In the genomic region with DNA sequence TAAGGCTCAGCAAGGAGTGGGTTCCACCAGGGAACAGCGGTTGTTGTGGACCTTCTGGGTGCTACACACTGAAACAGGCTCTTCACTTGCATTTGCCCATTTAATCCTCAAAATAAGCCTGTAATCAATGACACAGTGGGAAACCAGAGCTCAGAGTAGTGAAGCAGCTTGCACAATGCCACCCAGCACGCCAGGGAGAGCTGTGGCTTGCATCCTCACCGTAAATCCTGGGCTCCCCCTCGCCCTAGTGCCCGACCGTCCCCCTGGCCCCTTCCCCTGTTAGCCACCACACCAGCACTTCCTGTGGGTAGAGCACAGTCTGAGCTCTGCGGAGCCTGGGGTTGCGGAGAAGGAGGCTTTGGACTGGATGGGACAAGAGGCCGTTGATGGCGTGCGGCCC, we compare ENCODE assay signal across 1 cellular context.
TF ChIP-seq lines count a peak whose summit lies in the region.

No MANE protein-coding gene starts in this region.

TF ChIP-seq in GM23338, 12 proteins besides CTCF, POLR2A, EP300 and RAD21 (continued from another document):
- no peak for TF ChIP-seq JUNB (IDR thresholded peaks at IDR 0.05; ENCODE audit: unreplicated experiment)
- TF ChIP-seq, protein P1, sequence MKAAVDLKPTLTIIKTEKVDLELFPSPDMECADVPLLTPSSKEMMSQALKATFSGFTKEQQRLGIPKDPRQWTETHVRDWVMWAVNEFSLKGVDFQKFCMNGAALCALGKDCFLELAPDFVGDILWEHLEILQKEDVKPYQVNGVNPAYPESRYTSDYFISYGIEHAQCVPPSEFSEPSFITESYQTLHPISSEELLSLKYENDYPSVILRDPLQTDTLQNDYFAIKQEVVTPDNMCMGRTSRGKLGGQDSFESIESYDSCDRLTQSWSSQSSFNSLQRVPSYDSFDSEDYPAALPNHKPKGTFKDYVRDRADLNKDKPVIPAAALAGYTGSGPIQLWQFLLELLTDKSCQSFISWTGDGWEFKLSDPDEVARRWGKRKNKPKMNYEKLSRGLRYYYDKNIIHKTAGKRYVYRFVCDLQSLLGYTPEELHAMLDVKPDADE (IDR thresholded peaks at IDR 0.05), result no peak
- TF ChIP-seq, protein P2, sequence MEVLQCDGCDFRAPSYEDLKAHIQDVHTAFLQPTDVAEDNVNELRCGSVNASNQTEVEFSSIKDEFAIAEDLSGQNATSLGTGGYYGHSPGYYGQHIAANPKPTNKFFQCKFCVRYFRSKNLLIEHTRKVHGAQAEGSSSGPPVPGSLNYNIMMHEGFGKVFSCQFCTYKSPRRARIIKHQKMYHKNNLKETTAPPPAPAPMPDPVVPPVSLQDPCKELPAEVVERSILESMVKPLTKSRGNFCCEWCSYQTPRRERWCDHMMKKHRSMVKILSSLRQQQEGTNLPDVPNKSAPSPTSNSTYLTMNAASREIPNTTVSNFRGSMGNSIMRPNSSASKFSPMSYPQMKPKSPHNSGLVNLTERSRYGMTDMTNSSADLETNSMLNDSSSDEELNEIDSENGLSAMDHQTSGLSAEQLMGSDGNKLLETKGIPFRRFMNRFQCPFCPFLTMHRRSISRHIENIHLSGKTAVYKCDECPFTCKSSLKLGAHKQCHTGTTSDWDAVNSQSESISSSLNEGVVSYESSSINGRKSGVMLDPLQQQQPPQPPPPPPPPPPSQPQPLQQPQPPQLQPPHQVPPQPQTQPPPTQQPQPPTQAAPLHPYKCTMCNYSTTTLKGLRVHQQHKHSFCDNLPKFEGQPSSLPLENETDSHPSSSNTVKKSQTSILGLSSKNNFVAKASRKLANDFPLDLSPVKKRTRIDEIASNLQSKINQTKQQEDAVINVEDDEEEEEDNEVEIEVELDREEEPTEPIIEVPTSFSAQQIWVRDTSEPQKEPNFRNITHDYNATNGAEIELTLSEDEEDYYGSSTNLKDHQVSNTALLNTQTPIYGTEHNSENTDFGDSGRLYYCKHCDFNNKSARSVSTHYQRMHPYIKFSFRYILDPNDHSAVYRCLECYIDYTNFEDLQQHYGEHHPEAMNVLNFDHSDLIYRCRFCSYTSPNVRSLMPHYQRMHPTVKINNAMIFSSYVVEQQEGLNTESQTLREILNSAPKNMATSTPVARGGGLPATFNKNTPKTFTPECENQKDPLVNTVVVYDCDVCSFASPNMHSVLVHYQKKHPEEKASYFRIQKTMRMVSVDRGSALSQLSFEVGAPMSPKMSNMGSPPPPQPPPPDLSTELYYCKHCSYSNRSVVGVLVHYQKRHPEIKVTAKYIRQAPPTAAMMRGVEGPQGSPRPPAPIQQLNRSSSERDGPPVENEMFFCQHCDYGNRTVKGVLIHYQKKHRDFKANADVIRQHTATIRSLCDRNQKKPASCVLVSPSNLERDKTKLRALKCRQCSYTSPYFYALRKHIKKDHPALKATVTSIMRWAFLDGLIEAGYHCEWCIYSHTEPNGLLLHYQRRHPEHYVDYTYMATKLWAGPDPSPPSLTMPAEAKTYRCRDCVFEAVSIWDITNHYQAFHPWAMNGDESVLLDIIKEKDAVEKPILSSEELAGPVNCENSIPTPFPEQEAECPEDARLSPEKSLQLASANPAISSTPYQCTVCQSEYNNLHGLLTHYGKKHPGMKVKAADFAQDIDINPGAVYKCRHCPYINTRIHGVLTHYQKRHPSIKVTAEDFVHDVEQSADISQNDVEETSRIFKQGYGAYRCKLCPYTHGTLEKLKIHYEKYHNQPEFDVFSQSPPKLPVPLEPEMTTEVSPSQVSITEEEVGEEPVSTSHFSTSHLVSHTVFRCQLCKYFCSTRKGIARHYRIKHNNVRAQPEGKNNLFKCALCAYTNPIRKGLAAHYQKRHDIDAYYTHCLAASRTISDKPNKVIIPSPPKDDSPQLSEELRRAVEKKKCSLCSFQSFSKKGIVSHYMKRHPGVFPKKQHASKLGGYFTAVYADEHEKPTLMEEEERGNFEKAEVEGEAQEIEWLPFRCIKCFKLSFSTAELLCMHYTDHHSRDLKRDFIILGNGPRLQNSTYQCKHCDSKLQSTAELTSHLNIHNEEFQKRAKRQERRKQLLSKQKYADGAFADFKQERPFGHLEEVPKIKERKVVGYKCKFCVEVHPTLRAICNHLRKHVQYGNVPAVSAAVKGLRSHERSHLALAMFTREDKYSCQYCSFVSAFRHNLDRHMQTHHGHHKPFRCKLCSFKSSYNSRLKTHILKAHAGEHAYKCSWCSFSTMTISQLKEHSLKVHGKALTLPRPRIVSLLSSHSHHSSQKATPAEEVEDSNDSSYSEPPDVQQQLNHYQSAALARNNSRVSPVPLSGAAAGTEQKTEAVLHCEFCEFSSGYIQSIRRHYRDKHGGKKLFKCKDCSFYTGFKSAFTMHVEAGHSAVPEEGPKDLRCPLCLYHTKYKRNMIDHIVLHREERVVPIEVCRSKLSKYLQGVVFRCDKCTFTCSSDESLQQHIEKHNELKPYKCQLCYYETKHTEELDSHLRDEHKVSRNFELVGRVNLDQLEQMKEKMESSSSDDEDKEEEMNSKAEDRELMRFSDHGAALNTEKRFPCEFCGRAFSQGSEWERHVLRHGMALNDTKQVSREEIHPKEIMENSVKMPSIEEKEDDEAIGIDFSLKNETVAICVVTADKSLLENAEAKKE (CRISPR knock-in tag; IDR thresholded peaks at IDR 0.05), result no peak
